In the genomic region with DNA sequence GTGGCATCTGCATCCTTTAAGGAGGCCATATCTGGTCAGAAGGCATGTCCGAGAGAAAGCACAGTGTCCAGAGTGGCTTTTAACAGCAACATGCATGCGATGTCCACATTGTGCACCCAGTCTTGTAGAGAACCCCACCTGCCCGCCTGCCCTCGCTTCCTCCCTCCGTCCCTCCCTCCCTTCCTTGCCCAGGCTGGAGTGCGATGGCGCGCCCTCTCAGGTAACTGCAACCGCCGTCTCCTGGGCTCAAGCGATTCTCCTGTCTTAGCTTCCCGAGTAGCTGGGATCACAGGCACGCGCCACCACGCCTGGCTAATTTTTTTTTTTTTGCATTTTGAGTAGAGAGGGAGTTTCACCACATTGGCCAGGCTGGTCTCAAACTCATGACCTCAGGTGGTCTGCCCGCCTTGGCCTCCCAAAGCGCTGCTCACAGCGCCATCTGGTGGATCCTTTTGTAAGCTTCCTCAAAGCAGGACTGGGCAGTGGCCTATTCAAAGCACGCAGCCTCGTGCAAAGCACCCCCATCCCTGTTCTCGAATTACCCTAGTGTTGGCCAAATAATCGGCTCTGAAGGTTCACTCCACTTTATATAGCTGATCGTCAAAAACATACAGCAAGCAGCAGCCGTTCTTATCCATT, we compare ENCODE assay signal across 8 cellular contexts. TPM values are rescaled to one million over a fixed set of nuclear protein-coding genes. Genes with fewer than 3 reads are reported as not detected.
DNase-seq lines count a peak whose midpoint lies in the region; ATAC-seq and TF ChIP-seq lines count a peak whose summit lies in the region.

No MANE protein-coding gene starts in this region.

- no peaks in the 10 kb centered on the region for H3K9me3 ChIP-seq in osteoblast (ENCODE audit: low read depth, low read length)

- TF ChIP-seq CTCF in GM23338 (conservative IDR thresholded peaks at IDR 0.05; ENCODE audit: low read depth in 2 of 2) (peak; percentile 63 to 77), WI38 (IDR thresholded peaks at IDR 0.05; ENCODE audit: low read depth, low read length) (0 out of 2 replicates have a peak, but pooled peaks have one; percentile 10), endothelial cell (IDR thresholded peaks at IDR 0.05; ENCODE audit: unreplicated experiment) (peak; percentile 43), osteoblast (IDR thresholded peaks at IDR 0.05; ENCODE audit: extremely low read depth, low read depth, low read length) (peak; percentile 52)

- H3K27ac ChIP-seq in GM23338 (ENCODE audit: low read depth) (no peak overlapping the region), osteoblast (ENCODE audit: low read depth, low read length) (no peak overlapping the region)

- H3K4me1 Mint-ChIP-seq in GM23338: no peaks in the 10 kb centered on the region
- H3K4me1 Mint-ChIP-seq in endothelial cell (ENCODE audit: unreplicated experiment): peaks cover 15% of the 10 kb centered on the region

- H3K4me3 Mint-ChIP-seq in GM23338 (no peak overlapping the region), endothelial cell (ENCODE audit: unreplicated experiment) (no peak overlapping the region)

- H3K4me1 ChIP-seq in GM23338 (ENCODE audit: insufficient read depth) (no peaks in the 10 kb centered on the region), osteoblast (ENCODE audit: insufficient read depth, low read length) (no peaks in the 10 kb centered on the region)

- ATAC-seq in GM23338: peak; percentile 97
- no peak for ATAC-seq in HG03108 (IDR thresholded peaks at IDR 0.05; ENCODE audit: unreplicated experiment)
- no peak for ATAC-seq in HG03571 (IDR thresholded peaks at IDR 0.05; ENCODE audit: unreplicated experiment)
- no peak for ATAC-seq in HG03196 (IDR thresholded peaks at IDR 0.05; ENCODE audit: unreplicated experiment)

- DNase-seq in AG08395 (ENCODE audit: low spot score): peak; percentile 19
- peak; percentile 72 for DNase-seq in GM23338 (ENCODE audit: low spot score)
- DNase-seq in endothelial cell (ENCODE audit: low spot score): peak; percentile 41
- DNase-seq in osteoblast (ENCODE audit: insufficient read length, low spot score, missing footprints): no peak

- no peak overlapping the region for H3K4me3 ChIP-seq in GM23338
- no peak overlapping the region for H3K4me3 ChIP-seq in WI38 (ENCODE audit: low read depth, low read length)
- no peak overlapping the region for H3K4me3 ChIP-seq in osteoblast (ENCODE audit: insufficient read depth, low read length)

- H3K4me2 ChIP-seq in GM23338 (no peak overlapping the region), osteoblast (ENCODE audit: insufficient read depth, low read length) (no peak overlapping the region)

- H3K36me3 ChIP-seq in GM23338 (ENCODE audit: insufficient read depth) (no peaks in the 10 kb centered on the region), osteoblast (ENCODE audit: insufficient read depth, low read length) (peaks cover 9% of the 10 kb centered on the region)

- H2AFZ ChIP-seq in GM23338 (no peak overlapping the region), osteoblast (ENCODE audit: low read length) (no peak overlapping the region)

- H3K27me3 ChIP-seq in GM23338 (ENCODE audit: insufficient read depth): no peaks in the 10 kb centered on the region
- H3K27me3 ChIP-seq in osteoblast (ENCODE audit: insufficient read depth, low read length): no peaks in the 10 kb centered on the region

- H3K27ac Mint-ChIP-seq in GM23338 (no peak overlapping the region), endothelial cell (ENCODE audit: unreplicated experiment) (no peak overlapping the region)

- H3K9me3 Mint-ChIP-seq in GM23338: no peaks in the 10 kb centered on the region
- no peaks in the 10 kb centered on the region for H3K9me3 Mint-ChIP-seq in endothelial cell (ENCODE audit: unreplicated experiment)

- no peaks in the 10 kb centered on the region for H4K20me1 ChIP-seq in GM23338 (replicated peaks; ENCODE audit: insufficient read depth)
- H4K20me1 ChIP-seq in osteoblast (ENCODE audit: insufficient read depth, low read length): no peaks in the 10 kb centered on the region

- H3K36me3 Mint-ChIP-seq in GM23338 (ENCODE audit: low read depth) (peaks cover 18% of the 10 kb centered on the region), endothelial cell (ENCODE audit: low read depth, unreplicated experiment) (peaks cover 4% of the 10 kb centered on the region)

- H3F3A ChIP-seq in GM23338 (replicated peaks; ENCODE audit: low read depth): no peaks in the 10 kb centered on the region

- H3K27me3 Mint-ChIP-seq in GM23338 (ENCODE audit: insufficient read depth, low read depth, poor library complexity): peaks cover 3% of the 10 kb centered on the region
- H3K27me3 Mint-ChIP-seq in endothelial cell (ENCODE audit: unreplicated experiment): no peaks in the 10 kb centered on the region

- H3K9me2 ChIP-seq in GM23338 (ENCODE audit: insufficient read depth): no peaks in the 10 kb centered on the region

- no peaks in the 10 kb centered on the region for H3K79me2 ChIP-seq in GM23338 (replicated peaks; ENCODE audit: insufficient read depth)
- H3K79me2 ChIP-seq in osteoblast (ENCODE audit: insufficient read depth, low read length): no peaks in the 10 kb centered on the region

TF ChIP-seq in GM23338, 12 proteins besides CTCF, POLR2A, EP300 and RAD21 (continues in another document):
- no peak for TF ChIP-seq JUNB (IDR thresholded peaks at IDR 0.05; ENCODE audit: unreplicated experiment)
- TF ChIP-seq, protein P1, sequence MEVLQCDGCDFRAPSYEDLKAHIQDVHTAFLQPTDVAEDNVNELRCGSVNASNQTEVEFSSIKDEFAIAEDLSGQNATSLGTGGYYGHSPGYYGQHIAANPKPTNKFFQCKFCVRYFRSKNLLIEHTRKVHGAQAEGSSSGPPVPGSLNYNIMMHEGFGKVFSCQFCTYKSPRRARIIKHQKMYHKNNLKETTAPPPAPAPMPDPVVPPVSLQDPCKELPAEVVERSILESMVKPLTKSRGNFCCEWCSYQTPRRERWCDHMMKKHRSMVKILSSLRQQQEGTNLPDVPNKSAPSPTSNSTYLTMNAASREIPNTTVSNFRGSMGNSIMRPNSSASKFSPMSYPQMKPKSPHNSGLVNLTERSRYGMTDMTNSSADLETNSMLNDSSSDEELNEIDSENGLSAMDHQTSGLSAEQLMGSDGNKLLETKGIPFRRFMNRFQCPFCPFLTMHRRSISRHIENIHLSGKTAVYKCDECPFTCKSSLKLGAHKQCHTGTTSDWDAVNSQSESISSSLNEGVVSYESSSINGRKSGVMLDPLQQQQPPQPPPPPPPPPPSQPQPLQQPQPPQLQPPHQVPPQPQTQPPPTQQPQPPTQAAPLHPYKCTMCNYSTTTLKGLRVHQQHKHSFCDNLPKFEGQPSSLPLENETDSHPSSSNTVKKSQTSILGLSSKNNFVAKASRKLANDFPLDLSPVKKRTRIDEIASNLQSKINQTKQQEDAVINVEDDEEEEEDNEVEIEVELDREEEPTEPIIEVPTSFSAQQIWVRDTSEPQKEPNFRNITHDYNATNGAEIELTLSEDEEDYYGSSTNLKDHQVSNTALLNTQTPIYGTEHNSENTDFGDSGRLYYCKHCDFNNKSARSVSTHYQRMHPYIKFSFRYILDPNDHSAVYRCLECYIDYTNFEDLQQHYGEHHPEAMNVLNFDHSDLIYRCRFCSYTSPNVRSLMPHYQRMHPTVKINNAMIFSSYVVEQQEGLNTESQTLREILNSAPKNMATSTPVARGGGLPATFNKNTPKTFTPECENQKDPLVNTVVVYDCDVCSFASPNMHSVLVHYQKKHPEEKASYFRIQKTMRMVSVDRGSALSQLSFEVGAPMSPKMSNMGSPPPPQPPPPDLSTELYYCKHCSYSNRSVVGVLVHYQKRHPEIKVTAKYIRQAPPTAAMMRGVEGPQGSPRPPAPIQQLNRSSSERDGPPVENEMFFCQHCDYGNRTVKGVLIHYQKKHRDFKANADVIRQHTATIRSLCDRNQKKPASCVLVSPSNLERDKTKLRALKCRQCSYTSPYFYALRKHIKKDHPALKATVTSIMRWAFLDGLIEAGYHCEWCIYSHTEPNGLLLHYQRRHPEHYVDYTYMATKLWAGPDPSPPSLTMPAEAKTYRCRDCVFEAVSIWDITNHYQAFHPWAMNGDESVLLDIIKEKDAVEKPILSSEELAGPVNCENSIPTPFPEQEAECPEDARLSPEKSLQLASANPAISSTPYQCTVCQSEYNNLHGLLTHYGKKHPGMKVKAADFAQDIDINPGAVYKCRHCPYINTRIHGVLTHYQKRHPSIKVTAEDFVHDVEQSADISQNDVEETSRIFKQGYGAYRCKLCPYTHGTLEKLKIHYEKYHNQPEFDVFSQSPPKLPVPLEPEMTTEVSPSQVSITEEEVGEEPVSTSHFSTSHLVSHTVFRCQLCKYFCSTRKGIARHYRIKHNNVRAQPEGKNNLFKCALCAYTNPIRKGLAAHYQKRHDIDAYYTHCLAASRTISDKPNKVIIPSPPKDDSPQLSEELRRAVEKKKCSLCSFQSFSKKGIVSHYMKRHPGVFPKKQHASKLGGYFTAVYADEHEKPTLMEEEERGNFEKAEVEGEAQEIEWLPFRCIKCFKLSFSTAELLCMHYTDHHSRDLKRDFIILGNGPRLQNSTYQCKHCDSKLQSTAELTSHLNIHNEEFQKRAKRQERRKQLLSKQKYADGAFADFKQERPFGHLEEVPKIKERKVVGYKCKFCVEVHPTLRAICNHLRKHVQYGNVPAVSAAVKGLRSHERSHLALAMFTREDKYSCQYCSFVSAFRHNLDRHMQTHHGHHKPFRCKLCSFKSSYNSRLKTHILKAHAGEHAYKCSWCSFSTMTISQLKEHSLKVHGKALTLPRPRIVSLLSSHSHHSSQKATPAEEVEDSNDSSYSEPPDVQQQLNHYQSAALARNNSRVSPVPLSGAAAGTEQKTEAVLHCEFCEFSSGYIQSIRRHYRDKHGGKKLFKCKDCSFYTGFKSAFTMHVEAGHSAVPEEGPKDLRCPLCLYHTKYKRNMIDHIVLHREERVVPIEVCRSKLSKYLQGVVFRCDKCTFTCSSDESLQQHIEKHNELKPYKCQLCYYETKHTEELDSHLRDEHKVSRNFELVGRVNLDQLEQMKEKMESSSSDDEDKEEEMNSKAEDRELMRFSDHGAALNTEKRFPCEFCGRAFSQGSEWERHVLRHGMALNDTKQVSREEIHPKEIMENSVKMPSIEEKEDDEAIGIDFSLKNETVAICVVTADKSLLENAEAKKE (CRISPR knock-in tag; IDR thresholded peaks at IDR 0.05): no peak

RNA-seq across cellular contexts. Expression of gene BRCC3, which starts 15.0 kb away (rescaled TPM):
- 14.1 and 18.4 TPM in 2 replicates for total RNA-seq in GM23338 (2014; rRNA removed; shearing (Covaris generic))
- 19.9 and 26.7 TPM in 2 replicates for polyA plus RNA-seq in GM23338 (2016; fragmentation: Nextera tagmentation; extraction: Ambion mirVana)
- total RNA-seq in endothelial cell (ENCODE audit: unreplicated experiment): 42.5 TPM
- total RNA-seq in osteoblast: 10.1 and 10.6 TPM in 2 replicates

RNA-seq across cellular contexts. Expression of gene CMC4, which starts 15.4 kb away (rescaled TPM):
- 5.7 and 9.9 TPM in 2 replicates for total RNA-seq in GM23338 (2014; rRNA removed; shearing (Covaris generic))
- polyA plus RNA-seq in GM23338 (2016; fragmentation: Nextera tagmentation; extraction: Ambion mirVana): 14.7 and 16.3 TPM in 2 replicates
- total RNA-seq in endothelial cell (ENCODE audit: unreplicated experiment) (6.1 TPM), osteoblast (13.3 and 17.0 TPM in 2 replicates)

RNA-seq across cellular contexts. Expression of gene MTCP1, which starts 15.4 kb away (rescaled TPM):
- 0.83 and 6.3 TPM in 2 replicates for total RNA-seq in GM23338 (2014; rRNA removed; shearing (Covaris generic))
- polyA plus RNA-seq in GM23338 (2016; fragmentation: Nextera tagmentation; extraction: Ambion mirVana): 17.7 and 28.3 TPM in 2 replicates
- total RNA-seq in endothelial cell (ENCODE audit: unreplicated experiment) (15.2 TPM), osteoblast (3.3 and 6.2 TPM in 2 replicates)

RNA-seq across cellular contexts. Expression of gene FUNDC2, which starts 59.7 kb away (rescaled TPM):
- 26.3 and 28.6 TPM in 2 replicates for total RNA-seq in GM23338 (2014; rRNA removed; shearing (Covaris generic))
- polyA plus RNA-seq in GM23338 (2016; fragmentation: Nextera tagmentation; extraction: Ambion mirVana): 51.6 and 58.5 TPM in 2 replicates
- 54.5 TPM for total RNA-seq in endothelial cell (ENCODE audit: unreplicated experiment)
- total RNA-seq in osteoblast: 46.6 and 47.4 TPM in 2 replicates

Comparison
In these comparisons a context has a peak if more than half of its experiments do, and no peak if none do; other contexts are left out.
1. CTCF ChIP-seq: peak in every context shown above with its lines; median percentile 70 in GM23338; 52 in osteoblast; 43 in endothelial cell; 10 in WI38.